ENCODE assay signal across 24 cellular contexts in genomic region chr21:43954042-43954441, GRCh38. TPM values are rescaled to one million over a fixed set of nuclear protein-coding genes. Genes with fewer than 3 reads are reported as not detected.
DNase-seq lines count a peak whose midpoint lies in the region; ATAC-seq, FAIRE-seq and TF ChIP-seq lines count a peak whose summit lies in the region.
"Had no signal": no experiment of that assay in that cellular context is flagged by ENCODE, and none has a peak within 500 bp of the region (broad histone marks: within the 10 kb centered on the region; RNA-seq: fewer than 3 reads in every experiment).

No MANE protein-coding gene starts in this region.

- no peak for TF ChIP-seq EP300 in H1 (IDR thresholded peaks at IDR 0.05; ENCODE audit: borderline replicate concordance in 1 of 2, low read depth in 2 of 2, low read length in 2 of 2)

- no peak overlapping the region for H2AFZ ChIP-seq in GM23338
- no peak overlapping the region for H2AFZ ChIP-seq in H1 (ENCODE audit: low read length)

- no peak overlapping the region for H4K5ac ChIP-seq in H1 (ENCODE audit: insufficient read length, low read depth, low read length)

- H2BK15ac ChIP-seq in H1 (ENCODE audit: low read length) = no peak overlapping the region

- no peaks in the 10 kb centered on the region for H3K4me1 Mint-ChIP-seq in GM23338

- ATAC-seq in GM23338 (no peak), gastrocnemius medialis (no peak), GM18870 (IDR thresholded peaks at IDR 0.05; ENCODE audit: unreplicated experiment) (no peak)
- ATAC-seq: CD8-positive, alpha-beta T cell; Panc1 had no signal

- H3K4me2 ChIP-seq in BLaER1 (peak overlapping the region; percentile 60; the same call in 1 of the 2 replicates), GM23338 (no peak overlapping the region), H1 (ENCODE audit: insufficient read depth in 1 of 2, low read depth in 2 of 2, low read length in 2 of 2) (no peak overlapping the region)
- H3K4me2 ChIP-seq: KMS-11 had no signal

- H2BK20ac ChIP-seq in H1 (ENCODE audit: low read length) = no peak overlapping the region

- H3K36me3 Mint-ChIP-seq in GM23338 (ENCODE audit: low read depth) = no peaks in the 10 kb centered on the region

- H3K27me3 Mint-ChIP-seq in GM23338 (ENCODE audit: insufficient read depth, low read depth, poor library complexity) = peaks cover 1% of the 10 kb centered on the region

- TF ChIP-seq POLR2A in H1 (IDR thresholded peaks at IDR 0.05; ENCODE audit: control extremely low read depth in 1 of 2, low read depth in 2 of 2, low read length in 2 of 2) (no peak), gastrocnemius medialis (IDR thresholded peaks at IDR 0.05) (no peak)

- no peak for DNase-seq in GM23338 (ENCODE audit: low spot score)
- DNase-seq in H1 (ENCODE audit: low read depth in 1 of 2, low spot score in 2 of 2) = no peak
- no peak for DNase-seq in gastrocnemius medialis
- DNase-seq in midbrain (lab: John Stamatoyannopoulos, UW) = no peak
- no peak for DNase-seq in NOMO-1 treated with dmso at 0.1 percent for 144 hours (lab: John Stamatoyannopoulos, UW; ENCODE audit: unreplicated experiment)
- DNase-seq: Caco-2; CD8-positive, alpha-beta T cell; GOT3; HCEC 1CT; IMR-90; MM.1S; NCI-H1417; NCI-H1694; NCI-H2029 treated with DMSO at 0.1 percent for 48 hours; NCI-H69; SIG-M5 had no signal

- peaks cover 10% of the 10 kb centered on the region; the same call in 1 of the 2 replicates for H3K23me2 ChIP-seq in H1 (ENCODE audit: low read depth, low read length)

- peaks cover 7% of the 10 kb centered on the region; the same call in 1 of the 2 replicates for H3K36me3 ChIP-seq in BLaER1
- no peaks in the 10 kb centered on the region for H3K36me3 ChIP-seq in GM23338 (ENCODE audit: insufficient read depth)
- H3K36me3 ChIP-seq in H1 (ENCODE audit: control insufficient read depth in 2 of 4, insufficient read depth in 4 of 4, low read length in 3 of 4) = no peaks in the 10 kb centered on the region
- no peaks in the 10 kb centered on the region for H3K36me3 ChIP-seq in gastrocnemius medialis

- TF ChIP-seq CTCF in GM23338 (conservative IDR thresholded peaks at IDR 0.05; ENCODE audit: low read depth in 2 of 2) (no peak), H1 (IDR thresholded peaks at IDR 0.05; ENCODE audit: control extremely low read depth in 1 of 3, insufficient read depth in 1 of 3, low read depth in 1 of 3, low read length in 3 of 3) (no peak), gastrocnemius medialis (IDR thresholded peaks at IDR 0.05 in 4 of 5, conservative IDR thresholded peaks at IDR 0.05 in 1 of 5) (no peak)

- no peaks in the 10 kb centered on the region for H3K79me2 ChIP-seq in GM23338 (replicated peaks; ENCODE audit: insufficient read depth)
- H3K79me2 ChIP-seq in H1 (ENCODE audit: control insufficient read depth in 1 of 2, insufficient read depth in 2 of 2, low read length in 2 of 2) = no peaks in the 10 kb centered on the region

- H3K27ac ChIP-seq in BLaER1 (no peak overlapping the region), GM23338 (ENCODE audit: low read depth) (no peak overlapping the region), H1 (ENCODE audit: low read depth, low read length) (no peak overlapping the region), gastrocnemius medialis (peak overlapping the region; percentile 80 to 93 (median 90))
- H3K27ac ChIP-seq: C4-2B, KMS-11, RWPE1, SK-N-MC had no signal

- 86% methylated on average over 11 of the region's 11 CpGs; no CpG with 5 or more reads in 1 of the 2 experiments for WGBS in H1 (ENCODE audit: extremely low coverage in 1 of 2, insufficient coverage in 1 of 2, insufficient read length in 1 of 2, insufficient replicate concordance in 2 of 2, low coverage in 1 of 2, low lambda C conversion rate in 2 of 2, missing lambda C conversion rate in 1 of 2), 2 experiments

- TF ChIP-seq RAD21 in H1 (IDR thresholded peaks at IDR 0.05 in 1 of 2, conservative IDR thresholded peaks at IDR 0.05 in 1 of 2; ENCODE audit: low read depth in 2 of 2, low read length in 2 of 2) = no peak

- H3K27me3 ChIP-seq in BLaER1 (peaks cover 64% of the 10 kb centered on the region), GM23338 (ENCODE audit: insufficient read depth) (no peaks in the 10 kb centered on the region), H1 (replicated peaks in 1 of 4; ENCODE audit: control insufficient read depth in 3 of 4, extremely low read depth in 1 of 4, insufficient read depth in 3 of 4, low read length in 3 of 4) (no peaks in the 10 kb centered on the region; a peak in 1 of 7 replicates), gastrocnemius medialis (no peaks in the 10 kb centered on the region)

- FAIRE-seq in H1 (lab: Jason Lieb, UNC) = no peak
- FAIRE-seq: G401.6 had no signal

- H3K9me3 Mint-ChIP-seq in GM23338 = peaks cover 7% of the 10 kb centered on the region

- no peak overlapping the region for H3K14ac ChIP-seq in H1 (ENCODE audit: insufficient read length)

- no peak overlapping the region for H3K56ac ChIP-seq in H1 (replicated peaks; ENCODE audit: insufficient read length, low read depth, low read length)

- POLR2A ChIA-PET in H1 (lab: Charles Lee; ENCODE audit: partially characterized antibody) = interaction anchor here (0.7 to 1.2 kb wide), 3 partner anchors 65 to 158 kb away, joined by 3 read pairs; no protein-coding TSS in a partner anchor

- no peaks in the 10 kb centered on the region for H3K9me2 ChIP-seq in GM23338 (ENCODE audit: insufficient read depth)

- H3K4me3 ChIP-seq in BLaER1 (no peak overlapping the region), GM23338 (no peak overlapping the region), H1 (ENCODE audit: extremely low read depth in 1 of 4, insufficient read depth in 2 of 4, low read depth in 3 of 4, low read length in 4 of 4) (no peak overlapping the region), gastrocnemius medialis (no peak overlapping the region)
- H3K4me3 ChIP-seq: SK-N-MC had no signal

- H2BK5ac ChIP-seq in H1 (ENCODE audit: low read depth, low read length) = no peak overlapping the region

- in situ Hi-C loops in gastrocnemius medialis (cut with MboI; ENCODE audit: low sequenced_read_pairs in 4 of 4) = no loop called here

- H3K4ac ChIP-seq in H1 (replicated peaks; ENCODE audit: insufficient read length, low read depth, low read length) = no peak overlapping the region

- H4K20me1 ChIP-seq in BLaER1 = peaks cover 100% of the 10 kb centered on the region
- no peaks in the 10 kb centered on the region for H4K20me1 ChIP-seq in GM23338 (replicated peaks; ENCODE audit: insufficient read depth)
- H4K20me1 ChIP-seq in H1 (replicated peaks in 1 of 2; ENCODE audit: control insufficient read depth in 1 of 2, insufficient read depth in 2 of 2, low read length in 2 of 2) = peaks cover 0 to 11% of the 10 kb centered on the region in 2 experiments

- no peak overlapping the region for H2AK5ac ChIP-seq in H1 (ENCODE audit: low read depth, low read length)

- CTCF ChIA-PET in H1 (lab: Charles Lee; ENCODE audit: partially characterized antibody) = interaction anchor here (1.1 to 8.6 kb wide), 5 partner anchors 11 to 109 kb away, joined by 4 to 80 read pairs (median 5); no protein-coding TSS in a partner anchor

- no peak overlapping the region for H4K8ac ChIP-seq in H1 (ENCODE audit: extremely low read depth, insufficient read depth, low read length)

- H3K18ac ChIP-seq in H1 (ENCODE audit: extremely low read depth, low read length) = no peak overlapping the region

- no peak overlapping the region for H3K4me3 Mint-ChIP-seq in GM23338
- H3K4me3 Mint-ChIP-seq: CD8-positive, alpha-beta T cell had no signal

- H2BK12ac ChIP-seq in H1 (ENCODE audit: low read depth, low read length) = peak overlapping the region; percentile 39; the same call in 1 of the 2 replicates

- no peak overlapping the region for H3K9ac ChIP-seq in BLaER1
- H3K9ac ChIP-seq in H1 (replicated peaks in 1 of 4; ENCODE audit: extremely low read depth in 1 of 4, low read depth in 3 of 4, low read length in 3 of 4) = no peak overlapping the region
- H3K9ac ChIP-seq: KMS-11 had no signal

- H4K91ac ChIP-seq in H1 (replicated peaks; ENCODE audit: insufficient read length, low read length) = no peak overlapping the region

- H3K4me1 ChIP-seq in BLaER1 (peaks cover 85% of the 10 kb centered on the region), GM23338 (ENCODE audit: insufficient read depth) (no peaks in the 10 kb centered on the region), H1 (replicated peaks in 1 of 4; ENCODE audit: control insufficient read depth in 3 of 4, insufficient read depth in 4 of 4, low read length in 3 of 4) (peaks cover 0 to 8% (median 2%) of the 10 kb centered on the region in 4 experiments; a peak in 4 of 7 replicates), gastrocnemius medialis (peaks cover 39 to 46% of the 10 kb centered on the region in 2 donors)

- H3K9me3 ChIP-seq in BLaER1 (peaks cover 4% of the 10 kb centered on the region; the same call in 1 of the 2 replicates), H1 (ENCODE audit: insufficient read depth in 2 of 2, low read depth in 1 of 2, low read length in 1 of 2) (peaks cover 0 to 4% of the 10 kb centered on the region in 2 experiments; a peak in 1 of 4 replicates), gastrocnemius medialis (no peaks in the 10 kb centered on the region)

- H3K27ac Mint-ChIP-seq in GM23338 = peak overlapping the region; percentile 32; the same call in 1 of the 2 replicates
- H3K27ac Mint-ChIP-seq: CD8-positive, alpha-beta T cell had no signal

- intact Hi-C loops in gastrocnemius medialis (cut with DNase I; ENCODE audit: low total_unique reads) = loop anchor here (5.0 kb wide), 1 partner anchor 127 kb away; no protein-coding TSS in a partner anchor

- H2BK120ac ChIP-seq in H1 (replicated peaks; ENCODE audit: low read depth, low read length) = no peak overlapping the region

- H3K79me1 ChIP-seq in H1 (ENCODE audit: low read depth, low read length) = no peaks in the 10 kb centered on the region; the same call in 1 of the 2 replicates

- no peak overlapping the region for H3K23ac ChIP-seq in H1 (ENCODE audit: insufficient read length)

- H3F3A ChIP-seq in GM23338 (replicated peaks; ENCODE audit: low read depth) = no peaks in the 10 kb centered on the region; the same call in 1 of the 2 replicates

TF ChIP-seq in GM23338, 12 proteins besides CTCF, POLR2A, EP300 and RAD21 (continues in another document):
- no peak for TF ChIP-seq POLR2AphosphoS5 (IDR thresholded peaks at IDR 0.05; ENCODE audit: low read depth)

TF ChIP-seq in H1, 55 proteins besides CTCF, POLR2A, EP300 and RAD21 (continues in another document):
- TF ChIP-seq BRCA1 (IDR thresholded peaks at IDR 0.05; ENCODE audit: low read depth, low read length) = no peak

RNA-seq across cellular contexts. Expression of gene TRAPPC10, which starts 58.1 kb away (rescaled TPM):
- 27.1 and 30.9 TPM in 2 replicates for total RNA-seq in GM23338 (2014; rRNA removed; shearing (Covaris generic))
- polyA plus RNA-seq in GM23338 (2016; fragmentation: Nextera tagmentation; extraction: Ambion mirVana) = 14.0 and 16.2 TPM in 2 replicates
- 29.8 and 31.0 TPM in 2 replicates for total RNA-seq in H1 (2021; fragmentation: NEBNext Ultra II Directional; extraction: Animal tissue kit (Norgen Biotek cat#: 25700))
- polyA plus RNA-seq in H1 (2011; rRNA removed) = 18.5 and 22.7 TPM in 2 replicates
- polyA plus RNA-seq in H1 (2011; cell fraction: cytosol; rRNA removed) = 18.0 TPM
- polyA plus RNA-seq in H1 (2011; cell fraction: nucleus; rRNA removed) = 51.7 TPM
- polyA plus RNA-seq in H1 (2012, experiment 1 of 2) = 16.4 to 22.2 TPM (median 19.2 TPM) in 4 replicates
- polyA plus RNA-seq in H1 (2012, experiment 2 of 2) = 4.7 TPM
- 14.6 TPM for polyA plus RNA-seq in H1 (2013, experiment 1 of 2)
- polyA plus RNA-seq in H1 (2013, experiment 2 of 2) = 15.8 TPM
- polyA minus RNA-seq in H1 (2011; rRNA and poly(A)+ RNA removed) = 35.8 and 36.3 TPM in 2 replicates
- polyA minus RNA-seq in H1 (2011; cell fraction: cytosol; rRNA and poly(A)+ RNA removed) = 17.6 TPM
- 42.6 TPM for polyA minus RNA-seq in H1 (2011; cell fraction: nucleus; rRNA and poly(A)+ RNA removed)
- total RNA-seq in gastrocnemius medialis = 10 to 100 TPM; 17.9 to 32.9 (median 23.1) TPM

Comparison
In these comparisons a context has a peak if more than half of its experiments do, and no peak if none do; other contexts are left out.
1. H3K27ac ChIP-seq: peak in gastrocnemius medialis (4 of 4); none in BLaER1 (single experiment), GM23338 (single experiment) and H1 (single experiment).